ENCODE assay signal across 26 cellular contexts in genomic region chr15:47351501-47351900, GRCh38.
"Had no signal": no experiment of that assay in that cellular context is flagged by ENCODE, and none has a peak within 500 bp of the region (broad histone marks: within the 10 kb centered on the region; RNA-seq: fewer than 3 reads in every experiment).

No MANE protein-coding gene starts in this region.

- H3K27ac ChIP-seq: neutrophil, ovary, parathyroid adenoma, psoas muscle, right lobe of liver, sigmoid colon, stomach, thoracic aorta, thyroid gland, tibial nerve, upper lobe of left lung, vagina had no signal

- H3K36me3 ChIP-seq: neutrophil, ovary, right lobe of liver, sigmoid colon, stomach, thoracic aorta, thyroid gland, tibial nerve, upper lobe of left lung, vagina had no signal

- ATAC-seq: natural killer cell treated with Interleukin-12 subunit alpha and Interleukin-12 subunit beta and Interleukin-15 and Interleukin-18, amount 100 ng/mL, for 72 hours; psoas muscle; right cardiac atrium; right lobe of liver; stimulated activated effector memory CD8-positive, alpha-beta T cell treated with anti-CD3 and anti-CD28 coated beads, Interleukin-12 subunit alpha, Interleukin-12 subunit beta, amount 100 ng/mL, for 72 hours; stimulated activated naive B cell treated with anti-CD40 and anti-IgM and Interleukin-4, amounts not matched to agents 10 μg/mL and 1 μg/mL and 100 μg/mL, for 72 hours had no signal

- DNase-seq: nephron progenitor cell; nucleus accumbens; ovary; posterior cingulate gyrus; psoas muscle; right cardiac atrium; right lobe of liver; sigmoid colon; small intestine; stimulated activated CD4-positive, alpha-beta T cell treated with anti-CD3 and anti-CD28 coated beads, Interleukin-15, amount 100 ng/mL, for 24 hours; stimulated activated CD4-positive, alpha-beta T cell treated with anti-CD3 and anti-CD28 coated beads, Interleukin-2, amount 100 ng/mL, for 24 hours; stimulated activated CD4-positive, alpha-beta T cell treated with anti-CD3 and anti-CD28 coated beads, Interleukin-2, amount 100 ng/mL, for 48 hours; stimulated activated CD4-positive, alpha-beta T cell treated with anti-CD3 and anti-CD28 coated beads, Interleukin-4, amount 100 ng/mL, for 24 hours; stimulated activated naive B cell treated with anti-CD40 and anti-IgM and Interleukin-4, amounts not matched to agents 10 μg/mL and 1 μg/mL and 100 μg/mL, for 72 hours; stimulated activated naive CD4-positive, alpha-beta T cell treated with Interleukin-2 at 50 U/mL for 16 hours; stomach; thyroid gland; upper lobe of left lung had no signal

- H3K9me3 ChIP-seq: neutrophil, ovary, psoas muscle, right lobe of liver, sigmoid colon, stomach, thoracic aorta, thyroid gland, tibial nerve, upper lobe of left lung, vagina had no signal

- FAIRE-seq: urothelium cell line had no signal

- H3K27me3 ChIP-seq: neutrophil, ovary, right lobe of liver, sigmoid colon, stomach, thyroid gland, tibial nerve, upper lobe of left lung, vagina had no signal

- H3K4me1 ChIP-seq: psoas muscle, right lobe of liver, sigmoid colon, stomach, thyroid gland, tibial nerve, upper lobe of left lung, vagina had no signal

- H3K4me3 ChIP-seq: ovary, psoas muscle, right lobe of liver, sigmoid colon, stomach, thoracic aorta, thyroid gland, tibial nerve, upper lobe of left lung, vagina had no signal
